In genomic region chr2:46591562-46591961, GRCh38 we compare ENCODE assay signal across 20 cellular contexts. TPM values are rescaled to one million over a fixed set of nuclear protein-coding genes. Genes with fewer than 3 reads are reported as not detected.
DNase-seq lines count a peak whose midpoint lies in the region; ATAC-seq, FAIRE-seq and TF ChIP-seq lines count a peak whose summit lies in the region.
"Had no signal": no experiment of that assay in that cellular context is flagged by ENCODE, and none has a peak within 500 bp of the region (broad histone marks: within the 10 kb centered on the region; RNA-seq: fewer than 3 reads in every experiment).

No MANE protein-coding gene starts in this region.

- H3K27me3 ChIP-seq in GM12878 (replicated peaks in 1 of 2; ENCODE audit: control insufficient read depth in 2 of 2, insufficient read depth in 2 of 2, low read length in 1 of 2) (no peaks in the 10 kb centered on the region), colonic mucosa (no peaks in the 10 kb centered on the region)
- H3K27me3 ChIP-seq: BLaER1 treated with 17β-estradiol and CSF1 and Interleukin-3, amounts not matched to agents 10 nM and 100 nM had no signal

- TF ChIP-seq EP300 in A549 (IDR thresholded peaks at IDR 0.05) = no peak
- no peak for TF ChIP-seq EP300 in GM12878 (IDR thresholded peaks at IDR 0.05; ENCODE audit: borderline replicate concordance in 1 of 2, control insufficient read depth in 1 of 2, low read depth in 2 of 2, low read length in 2 of 2)

- CTCF ChIA-PET in A549 (lab: Yijun Ruan, JAX) (interaction anchor here (1.0 to 1.9 kb wide), 5 partner anchors 9 to 598 kb away, joined by 3 to 7 read pairs (median 5); no protein-coding TSS in a partner anchor), GM12878 (lab: Yijun Ruan, JAX) (interaction anchor here (1.4 to 3.8 kb wide), 4 partner anchors 9 to 59 kb away, joined by 3 to 15 read pairs (median 8); no protein-coding TSS in a partner anchor)

- no peaks in the 10 kb centered on the region; a peak in 1 of 4 replicates for H3K36me3 ChIP-seq in GM12878 (ENCODE audit: control insufficient read depth in 2 of 2, insufficient read depth in 2 of 2, low read length in 1 of 2)
- no peaks in the 10 kb centered on the region for H3K36me3 ChIP-seq in colonic mucosa

- H3K9ac ChIP-seq in GM12878 (ENCODE audit: control insufficient read depth, insufficient read depth, low read length) (no peak overlapping the region), colonic mucosa (ENCODE audit: low read depth in 2 of 2, low read length in 2 of 2) (no peak overlapping the region)
- H3K9ac ChIP-seq: BLaER1 treated with 17β-estradiol and CSF1 and Interleukin-3, amounts not matched to agents 10 nM and 100 nM had no signal

- H3K4me3 ChIP-seq in A549 (no peak overlapping the region), GM12878 (no peak overlapping the region), colonic mucosa (no peak overlapping the region)
- H3K4me3 ChIP-seq: BLaER1 treated with 17β-estradiol and CSF1 and Interleukin-3, amounts not matched to agents 10 nM and 100 nM had no signal

- no peak overlapping the region for H3K4me2 ChIP-seq in A549
- no peak overlapping the region for H3K4me2 ChIP-seq in GM12878 (ENCODE audit: control insufficient read depth, insufficient read depth)
- H3K4me2 ChIP-seq: BLaER1 treated with 17β-estradiol and CSF1 and Interleukin-3, amounts not matched to agents 10 nM and 100 nM had no signal

- BruUV-seq in GM12878 (replicated peaks; lab: Mats Ljungman, UMichigan) = no TSS peak

- no peaks in the 10 kb centered on the region for H3K79me2 ChIP-seq in GM12878 (ENCODE audit: control insufficient read depth, insufficient read depth, low read length)

- no peaks in the 10 kb centered on the region for H4K20me1 ChIP-seq in GM12878 (ENCODE audit: control insufficient read depth, insufficient read depth)

- no peak overlapping the region for H2AFZ ChIP-seq in GM12878 (ENCODE audit: control insufficient read depth, low read depth, low read length)

- TF ChIP-seq CTCF in A549 (IDR thresholded peaks at IDR 0.05) (no peak), GM12878 (IDR thresholded peaks at IDR 0.05 in 2 of 3, conservative IDR thresholded peaks at IDR 0.05 in 1 of 3; ENCODE audit: control insufficient read depth in 2 of 3, extremely low read depth in 1 of 3, insufficient read depth in 1 of 3, low read depth in 3 of 3, low read length in 3 of 3) (no peak), colonic mucosa (IDR thresholded peaks at IDR 0.05) (no peak)

- no peak for ATAC-seq in A549
- no peak for ATAC-seq in GM12878
- no peak for ATAC-seq in HG03457 (IDR thresholded peaks at IDR 0.05; ENCODE audit: unreplicated experiment)
- ATAC-seq: CD8-positive, alpha-beta T cell had no signal

- H3K4me1 ChIP-seq in A549 (peaks cover 7% of the 10 kb centered on the region; the same call in 2 of the 3 replicates), GM12878 (ENCODE audit: control insufficient read depth, insufficient read depth, low read length) (no peaks in the 10 kb centered on the region), colonic mucosa (no peaks in the 10 kb centered on the region)
- H3K4me1 ChIP-seq: BLaER1 treated with 17β-estradiol and CSF1 and Interleukin-3, amounts not matched to agents 10 nM and 100 nM; Caco-2 had no signal

- H3K9me3 ChIP-seq in A549 (no peaks in the 10 kb centered on the region), GM12878 (replicated peaks; ENCODE audit: control insufficient read depth, insufficient read depth, low read length) (no peaks in the 10 kb centered on the region), colonic mucosa (no peaks in the 10 kb centered on the region)
- H3K9me3 ChIP-seq: BLaER1 treated with 17β-estradiol and CSF1 and Interleukin-3, amounts not matched to agents 10 nM and 100 nM; Caco-2 had no signal

- no peak for DNase-seq in A549 (ENCODE audit: low read depth in 1 of 2, low spot score in 1 of 2)
- DNase-seq in GM19239 (ENCODE audit: insufficient read length, low spot score) = no peak
- DNase-seq in GM12878 (ENCODE audit: low read depth, low spot score) = no peak
- no peak for DNase-seq in activated CD4-positive, CD25-positive, alpha-beta regulatory T cell (lab: John Stamatoyannopoulos, UW)
- no peak for DNase-seq in colonic mucosa
- DNase-seq: 8988T; AML-193; Caco-2; Calu3; CD4-positive, alpha-beta T cell; CD8-positive, alpha-beta T cell; DMS79 treated with DMSO at 0.1 percent for 48 hours; GF-D8 had no signal

- no peak for FAIRE-seq in A549 (lab: Jason Lieb, UNC)
- FAIRE-seq in GM19239 (lab: Jason Lieb, UNC) = peak; percentile 28
- FAIRE-seq in GM12878 (lab: Jason Lieb, UNC) = peak; percentile 54
- FAIRE-seq in islet of Langerhans (lab: Jason Lieb, UNC) = peak; percentile 27
- FAIRE-seq: D721Med, GM12892, GM18507 had no signal

- intact Hi-C loops in GM12878 (cut with micrococcal nuclease; ENCODE audit: unreplicated experiment) = no loop called here
- intact Hi-C loops in colonic mucosa (cut with DNase I) = no loop called here

- WGBS in A549 (ENCODE audit: missing lambda C conversion rate) = 81% methylated on average over 2 of the region's 2 CpGs
- WGBS in GM12878 (ENCODE audit: insufficient coverage, insufficient replicate concordance, low lambda C conversion rate, missing lambda C conversion rate) = 79% methylated on average over 2 of the region's 2 CpGs

- TF ChIP-seq POLR2A in A549 (IDR thresholded peaks at IDR 0.05; ENCODE audit: low read length) (no peak), GM12878 (IDR thresholded peaks at IDR 0.05; ENCODE audit: low read depth, low read length) (no peak)

- SMC1A ChIA-PET in GM12878 (lab: Charles Lee; ENCODE audit: uncharacterized antibody, unreplicated experiment) = interaction anchor here (0.8 to 2.0 kb wide), 9 partner anchors 11 to 101 kb away, joined by 3 to 7 read pairs (median 3); no protein-coding TSS in a partner anchor

- H3K27ac ChIP-seq in A549 (no peak overlapping the region), GM12878 (ENCODE audit: control insufficient read depth, insufficient read depth) (no peak overlapping the region), colonic mucosa (no peak overlapping the region)
- H3K27ac ChIP-seq: BLaER1 treated with 17β-estradiol and CSF1 and Interleukin-3, amounts not matched to agents 10 nM and 100 nM; C4-2B had no signal

- TF ChIP-seq RAD21 in A549 (conservative IDR thresholded peaks at IDR 0.05 in 1 of 2, IDR thresholded peaks at IDR 0.05 in 1 of 2) (no peak), GM12878 (IDR thresholded peaks at IDR 0.05; ENCODE audit: insufficient read depth, low read depth, low read length) (no peak)

- in situ Hi-C loops in GM12878 (cut with MboI) = no loop called here

- POLR2A ChIA-PET in A549 (lab: Yijun Ruan, JAX) (no interaction called here), GM12878 (lab: Charles Lee) (no interaction called here)

- RAD21 ChIA-PET in GM12878 (lab: Charles Lee; ENCODE audit: unreplicated experiment) = interaction anchor here (0.8 to 1.7 kb wide), 2 partner anchors 16 to 45 kb away, joined by 3 to 4 read pairs; no protein-coding TSS in a partner anchor

RNA-seq across cellular contexts. Expression of gene PIGF, which starts 25.3 kb away (rescaled TPM):
- 85.9 and 98.9 TPM in 2 replicates for polyA plus RNA-seq in A549 (2011; rRNA removed)
- 27.4 and 29.5 TPM in 2 replicates for polyA plus RNA-seq in A549 (2012; cell fraction: cytosol; rRNA removed)
- 11.5 and 16.3 TPM in 2 replicates for polyA plus RNA-seq in A549 (2012; cell fraction: nucleus; rRNA removed)
- polyA plus RNA-seq in A549 (2017; fragmentation: RNase III; extraction: RNeasy Plus Mini Kit Qiagen cat#74134 plus additional on column Dnase treatment) = 53.8 to 56.2 TPM (median 54.9 TPM) in 3 replicates
- polyA minus RNA-seq in A549 (2011; rRNA and poly(A)+ RNA removed) = 24.7 and 29.7 TPM in 2 replicates
- 113 and 119 TPM in 2 replicates for total RNA-seq in GM12878 (2013; cell fraction: nucleolus; rRNA removed)
- total RNA-seq in GM12878 (2014; rRNA removed) = 17.5 and 26.9 TPM in 2 replicates
- total RNA-seq in GM12878 (2014; rRNA removed; fragmentation: Illumina TruSeq; extraction: Trizol) = 18.8 and 21.1 TPM in 2 replicates
- total RNA-seq in GM12878 (2021) = 19.7 and 19.8 TPM in 2 replicates
- polyA plus RNA-seq in GM12878 (2011; ENCODE audit: low read depth) = 16.5 TPM
- 65.3 and 88.6 TPM in 2 replicates for polyA plus RNA-seq in GM12878 (2011; rRNA removed)
- polyA plus RNA-seq in GM12878 (2011; cell fraction: cytosol; rRNA removed) = 23.4 and 24.3 TPM in 2 replicates
- 39.6 and 44.4 TPM in 2 replicates for polyA plus RNA-seq in GM12878 (2011; cell fraction: nucleus; rRNA removed)
- 18.8 and 28.7 TPM in 2 replicates for polyA plus RNA-seq in GM12878 (2012)
- 21.5 and 27.7 TPM in 2 replicates for polyA plus RNA-seq in GM12878 (2014; fragmentation: Illumina TruSeq; extraction: Trizol)
- 10 to 100 TPM; 71.6 to 84.1 TPM for polyA plus RNA-seq in GM12878 (2014; fragmentation: Nextera tagmentation; extraction: Ambion mirVana)
- 16.4 and 24.2 TPM in 2 replicates for polyA plus RNA-seq in GM12878 (2014; rRNA removed)
- 10 to 100 TPM; 58.5 to 63.5 TPM for polyA plus RNA-seq in GM12878 (2016; fragmentation: Nextera tagmentation; extraction: Ambion mirVana)
- 24.1 and 34.1 TPM in 2 replicates for polyA minus RNA-seq in GM12878 (2011; rRNA and poly(A)+ RNA removed)
- polyA minus RNA-seq in GM12878 (2011; cell fraction: cytosol; rRNA and poly(A)+ RNA removed) = 12.8 and 16.2 TPM in 2 replicates
- polyA minus RNA-seq in GM12878 (2011; cell fraction: nucleus; rRNA and poly(A)+ RNA removed) = 42.1 and 60.4 TPM in 2 replicates
- total RNA-seq in colonic mucosa = 10 to 100 TPM; 28.1 to 36.0 TPM

RNA-seq across cellular contexts. Expression of gene CRIPT, which starts 25.5 kb away (rescaled TPM):
- polyA plus RNA-seq in A549 (2011; rRNA removed) (21.9 and 31.1 TPM in 2 replicates), A549 (2017; fragmentation: RNase III; extraction: RNeasy Plus Mini Kit Qiagen cat#74134 plus additional on column Dnase treatment) (17.1 to 21.8 TPM (median 21.7 TPM) in 3 replicates), GM12878 (2011; rRNA removed) (12.7 and 21.2 TPM in 2 replicates), GM12878 (2014; fragmentation: Illumina TruSeq; extraction: Trizol) (9.4 and 12.2 TPM in 2 replicates), GM12878 (2014; fragmentation: Nextera tagmentation; extraction: Ambion mirVana) (10 to 100 TPM; 27.2 to 31.1 TPM), GM12878 (2014; rRNA removed) (3.6 and 6.2 TPM in 2 replicates), GM12878 (2016; fragmentation: Nextera tagmentation; extraction: Ambion mirVana) (10 to 100 TPM; 18.8 to 22.0 TPM)
- 5.2 and 6.0 TPM in 2 replicates for polyA plus RNA-seq in A549 (2012; cell fraction: cytosol; rRNA removed)
- polyA plus RNA-seq in A549 (2012; cell fraction: nucleus; rRNA removed) = 1.1 and 2.1 TPM in 2 replicates
- polyA minus RNA-seq in A549 (2011; rRNA and poly(A)+ RNA removed) = 8.0 and 11.7 TPM in 2 replicates
- 24.2 and 26.8 TPM in 2 replicates for total RNA-seq in GM12878 (2013; cell fraction: nucleolus; rRNA removed)
- total RNA-seq in GM12878 (2014; rRNA removed) (5.3 and 8.4 TPM in 2 replicates), GM12878 (2014; rRNA removed; fragmentation: Illumina TruSeq; extraction: Trizol) (7.3 and 8.4 TPM in 2 replicates), GM12878 (2021) (6.9 and 7.3 TPM in 2 replicates), colonic mucosa (10 to 100 TPM; 10.0 to 13.6 TPM)
- 7.3 TPM for polyA plus RNA-seq in GM12878 (2011; ENCODE audit: low read depth)
- polyA plus RNA-seq in GM12878 (2011; cell fraction: cytosol; rRNA removed) = 2.6 and 4.1 TPM in 2 replicates
- 3.7 and 4.0 TPM in 2 replicates for polyA plus RNA-seq in GM12878 (2011; cell fraction: nucleus; rRNA removed)
- 8.1 and 11.8 TPM in 2 replicates for polyA plus RNA-seq in GM12878 (2012)
- 3.3 and 3.9 TPM in 2 replicates for polyA minus RNA-seq in GM12878 (2011; rRNA and poly(A)+ RNA removed)
- 1.0 and 2.1 TPM in 2 replicates for polyA minus RNA-seq in GM12878 (2011; cell fraction: cytosol; rRNA and poly(A)+ RNA removed)
- 4.4 and 6.9 TPM in 2 replicates for polyA minus RNA-seq in GM12878 (2011; cell fraction: nucleus; rRNA and poly(A)+ RNA removed)

RNA-seq across cellular contexts. Expression of gene ATP6V1E2, which starts 49.2 kb away (rescaled TPM):
- polyA plus RNA-seq in A549 (2011; rRNA removed) (32.4 and 45.6 TPM in 2 replicates), A549 (2017; fragmentation: RNase III; extraction: RNeasy Plus Mini Kit Qiagen cat#74134 plus additional on column Dnase treatment) (18.6 to 22.7 TPM (median 19.1 TPM) in 3 replicates), GM12878 (2011; rRNA removed) (8.2 and 9.4 TPM in 2 replicates), GM12878 (2014; fragmentation: Illumina TruSeq; extraction: Trizol) (8.6 and 9.0 TPM in 2 replicates), GM12878 (2014; fragmentation: Nextera tagmentation; extraction: Ambion mirVana) (1 to 10 TPM; 2.7 to 3.9 TPM), GM12878 (2014; rRNA removed) (5.9 and 6.4 TPM in 2 replicates), GM12878 (2016; fragmentation: Nextera tagmentation; extraction: Ambion mirVana) (1 to 10 TPM; 5.4 to 6.7 TPM)
- 17.3 and 19.6 TPM in 2 replicates for polyA plus RNA-seq in A549 (2012; cell fraction: cytosol; rRNA removed)
- 11.1 and 13.5 TPM in 2 replicates for polyA plus RNA-seq in A549 (2012; cell fraction: nucleus; rRNA removed)
- 34.1 and 36.4 TPM in 2 replicates for polyA minus RNA-seq in A549 (2011; rRNA and poly(A)+ RNA removed)
- total RNA-seq in GM12878 (2013; cell fraction: nucleolus; rRNA removed) = 14.5 and 16.0 TPM in 2 replicates
- total RNA-seq in GM12878 (2014; rRNA removed) (7.5 and 8.8 TPM in 2 replicates), GM12878 (2014; rRNA removed; fragmentation: Illumina TruSeq; extraction: Trizol) (7.9 and 8.3 TPM in 2 replicates), GM12878 (2021) (6.8 and 8.9 TPM in 2 replicates), colonic mucosa (1 to 10 TPM; 1.5 to 3.6 TPM)
- 5.3 TPM for polyA plus RNA-seq in GM12878 (2011; ENCODE audit: low read depth)
- polyA plus RNA-seq in GM12878 (2011; cell fraction: cytosol; rRNA removed) = 8.1 and 8.3 TPM in 2 replicates
- polyA plus RNA-seq in GM12878 (2011; cell fraction: nucleus; rRNA removed) = 9.7 and 10.9 TPM in 2 replicates
- polyA plus RNA-seq in GM12878 (2012) = 7.6 and 9.1 TPM in 2 replicates
- 8.4 and 9.1 TPM in 2 replicates for polyA minus RNA-seq in GM12878 (2011; rRNA and poly(A)+ RNA removed)
- polyA minus RNA-seq in GM12878 (2011; cell fraction: cytosol; rRNA and poly(A)+ RNA removed) = 4.2 and 6.7 TPM in 2 replicates
- polyA minus RNA-seq in GM12878 (2011; cell fraction: nucleus; rRNA and poly(A)+ RNA removed) = 6.5 and 9.8 TPM in 2 replicates

RNA-seq across cellular contexts. Expression of gene RHOQ, which starts 49.3 kb away (rescaled TPM):
- polyA plus RNA-seq in A549 (2011; rRNA removed) (94.5 and 100 TPM in 2 replicates), A549 (2017; fragmentation: RNase III; extraction: RNeasy Plus Mini Kit Qiagen cat#74134 plus additional on column Dnase treatment) (58.8 to 75.5 TPM (median 63.0 TPM) in 3 replicates), GM12878 (2011; rRNA removed) (79.6 and 87.5 TPM in 2 replicates), GM12878 (2014; fragmentation: Illumina TruSeq; extraction: Trizol) (39.3 and 43.3 TPM in 2 replicates), GM12878 (2014; fragmentation: Nextera tagmentation; extraction: Ambion mirVana) (10 to 100 TPM; 11.7 to 12.2 TPM), GM12878 (2014; rRNA removed) (24.0 and 25.7 TPM in 2 replicates), GM12878 (2016; fragmentation: Nextera tagmentation; extraction: Ambion mirVana) (1 to 10 TPM; 4.6 to 6.0 TPM)
- 30.3 and 31.8 TPM in 2 replicates for polyA plus RNA-seq in A549 (2012; cell fraction: cytosol; rRNA removed)
- 56.7 and 84.5 TPM in 2 replicates for polyA plus RNA-seq in A549 (2012; cell fraction: nucleus; rRNA removed)
- 38.0 and 38.5 TPM in 2 replicates for polyA minus RNA-seq in A549 (2011; rRNA and poly(A)+ RNA removed)
- total RNA-seq in GM12878 (2013; cell fraction: nucleolus; rRNA removed) = 132 and 135 TPM in 2 replicates
- total RNA-seq in GM12878 (2014; rRNA removed) (23.6 and 26.9 TPM in 2 replicates), GM12878 (2014; rRNA removed; fragmentation: Illumina TruSeq; extraction: Trizol) (30.9 and 32.2 TPM in 2 replicates), GM12878 (2021) (25.6 and 28.3 TPM in 2 replicates), colonic mucosa (10 to 100 TPM in 1 of 2 donors, 1 to 10 TPM in 1; 7.0 to 22.5 TPM)
- 26.9 TPM for polyA plus RNA-seq in GM12878 (2011; ENCODE audit: low read depth)
- polyA plus RNA-seq in GM12878 (2011; cell fraction: cytosol; rRNA removed) = 38.2 and 51.3 TPM in 2 replicates
- polyA plus RNA-seq in GM12878 (2011; cell fraction: nucleus; rRNA removed) = 113 and 146 TPM in 2 replicates
- polyA plus RNA-seq in GM12878 (2012) = 48.1 and 55.1 TPM in 2 replicates
- 45.8 and 52.7 TPM in 2 replicates for polyA minus RNA-seq in GM12878 (2011; rRNA and poly(A)+ RNA removed)
- 14.4 and 17.3 TPM in 2 replicates for polyA minus RNA-seq in GM12878 (2011; cell fraction: cytosol; rRNA and poly(A)+ RNA removed)
- 60.0 and 84.1 TPM in 2 replicates for polyA minus RNA-seq in GM12878 (2011; cell fraction: nucleus; rRNA and poly(A)+ RNA removed)

Comparison
In these comparisons a context has a peak if more than half of its experiments do, and no peak if none do; other contexts are left out.
1. Of the 24 proteins assayed by ChIP-seq in both GM12878 and A549: peak only in GM12878: none; only in A549: CHD4, ESRRA, HDAC2 and KDM1A; in both: none; in neither: 20.